In the genomic region with DNA sequence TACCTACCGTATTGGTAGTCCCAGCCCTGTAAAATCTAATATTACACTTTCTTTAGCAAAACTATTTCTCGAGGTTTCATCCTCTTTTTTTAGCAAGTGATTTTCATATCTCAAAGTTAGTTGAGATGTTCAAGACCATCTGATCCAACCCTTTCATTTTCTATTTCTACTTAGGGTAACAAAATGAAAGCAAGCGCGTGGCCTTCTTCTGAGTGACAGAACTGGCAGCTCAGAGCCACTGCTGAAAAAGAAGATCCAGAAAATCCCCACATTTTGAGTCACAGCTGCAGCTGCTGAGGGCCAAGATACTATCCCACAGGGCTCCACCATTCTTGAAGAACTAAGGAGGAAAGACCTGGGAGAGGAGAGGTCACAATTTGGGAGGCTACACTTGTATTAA, we compare ENCODE assay signal across 10 cellular contexts. TPM values are rescaled to one million over a fixed set of nuclear protein-coding genes. Genes with fewer than 3 reads are reported as not detected.
A peak's percentile ranks its signal among the peaks of the same experiment; 100 is the strongest.
DNase-seq lines count a peak whose midpoint lies in the region; ATAC-seq and FAIRE-seq lines count a peak whose summit lies in the region.
"Had no signal": no experiment of that assay in that cellular context is flagged by ENCODE, and none has a peak within 500 bp of the region (broad histone marks: within the 10 kb centered on the region; RNA-seq: fewer than 3 reads in every experiment).

No MANE protein-coding gene starts in this region.

- DNase-seq in CD8-positive, alpha-beta memory T cell, result no peak
- DNase-seq in small intestine, result no peak
- no peak for DNase-seq in HT-29 (ENCODE audit: low spot score)
- no peak for DNase-seq in C1 segment of cervical spinal cord (lab: John Stamatoyannopoulos, UW)
- DNase-seq in mucosa of gallbladder (ENCODE audit: low spot score), result no peak
- DNase-seq: anterior cingulate cortex had no signal

- no peak overlapping the region for H3K4me3 ChIP-seq in CD8-positive, alpha-beta memory T cell (ENCODE audit: low read length)
- no peak overlapping the region for H3K4me3 ChIP-seq in small intestine (ENCODE audit: low read depth in 1 of 2, low read length in 2 of 2)

- H3K4me1 Mint-ChIP-seq in CD8-positive, alpha-beta memory T cell, result peaks cover 36 to 48% (median 40%) of the 10 kb centered on the region in 3 donors

- CTCF ChIA-PET in CD8-positive, alpha-beta memory T cell (lab: Charles Lee), result interaction anchor here (1.2 to 1.9 kb wide), 2 partner anchors 29 to 30 kb away, joined by 3 to 13 read pairs; no protein-coding TSS in a partner anchor

- H3K27ac ChIP-seq in CD8-positive, alpha-beta memory T cell (ENCODE audit: low read depth, low read length), result no peak overlapping the region
- H3K27ac ChIP-seq in small intestine (ENCODE audit: low read depth in 1 of 2, low read length in 1 of 2), result peak overlapping the region in 1 of 2 donors; percentile 21

- H3K27ac Mint-ChIP-seq in CD8-positive, alpha-beta memory T cell, result peak overlapping the region in 5 of 8 donors; percentile 19 to 68 (median 41)

- H3K9me3 ChIP-seq in CD8-positive, alpha-beta memory T cell (ENCODE audit: low read length), result no peaks in the 10 kb centered on the region
- H3K9me3 ChIP-seq in small intestine (ENCODE audit: control insufficient read depth, low read depth), result no peaks in the 10 kb centered on the region

- no peaks in the 10 kb centered on the region for H3K27me3 ChIP-seq in CD8-positive, alpha-beta memory T cell (ENCODE audit: insufficient read depth, low read length, poor library complexity, severe bottlenecking)
- H3K27me3 ChIP-seq in small intestine (ENCODE audit: control insufficient read depth in 2 of 2, insufficient read depth in 2 of 2, low read length in 2 of 2), result no peaks in the 10 kb centered on the region

- 76 to 87% (median 78%) methylated on average over 4 of the region's 4 CpGs for WGBS in small intestine, 3 donors

- H3K36me3 ChIP-seq in CD8-positive, alpha-beta memory T cell (ENCODE audit: insufficient read depth, low read length), result no peaks in the 10 kb centered on the region
- no peaks in the 10 kb centered on the region for H3K36me3 ChIP-seq in small intestine (ENCODE audit: control insufficient read depth in 2 of 2, insufficient read depth in 2 of 2, low read length in 2 of 2)

- H3K9me3 Mint-ChIP-seq in CD8-positive, alpha-beta memory T cell, result peaks cover 0 to 2% (median 0%) of the 10 kb centered on the region in 5 donors

- ATAC-seq in GM19025 (IDR thresholded peaks at IDR 0.05; ENCODE audit: low read depth, unreplicated experiment) (peak; percentile 91), HG02642 (IDR thresholded peaks at IDR 0.05; ENCODE audit: poor library complexity, unreplicated experiment) (peak; percentile 87), HG03520 (IDR thresholded peaks at IDR 0.05; ENCODE audit: unreplicated experiment) (peak; percentile 76)

- H3K4me1 ChIP-seq in CD8-positive, alpha-beta memory T cell (ENCODE audit: insufficient read depth, low read length), result peaks cover 36% of the 10 kb centered on the region
- no peaks in the 10 kb centered on the region for H3K4me1 ChIP-seq in small intestine (ENCODE audit: control insufficient read depth in 2 of 2, insufficient read depth in 1 of 2, low read depth in 1 of 2, low read length in 1 of 2)

- no peak for FAIRE-seq in small intestine (lab: Jason Lieb, UNC)
- FAIRE-seq: TTC549 had no signal

- peak overlapping the region in 6 of 7 donors; percentile 25 to 68 (median 54) for H3K4me3 Mint-ChIP-seq in CD8-positive, alpha-beta memory T cell

- POLR2A ChIA-PET in CD8-positive, alpha-beta memory T cell (lab: Charles Lee), result interaction anchor here (2.4 kb wide), 1 partner anchor 25 kb away, joined by 7 read pairs; a partner anchor contains a TSS

- peaks cover 0 to 2% of the 10 kb centered on the region in 2 donors for H3K27me3 Mint-ChIP-seq in CD8-positive, alpha-beta memory T cell

- peaks cover 0 to 10% (median 0%) of the 10 kb centered on the region in 3 donors for H3K36me3 Mint-ChIP-seq in CD8-positive, alpha-beta memory T cell

RNA-seq across cellular contexts. Expression of a gene that starts 24.8 kb away (rescaled TPM):
- total RNA-seq in CD8-positive, alpha-beta memory T cell, result 10 to 100 TPM; 43.8 TPM
- 51.5 TPM for polyA plus RNA-seq in CD8-positive, alpha-beta memory T cell
- polyA plus RNA-seq in small intestine, result 1 to 10 TPM; 6.2 to 8.5 (median 6.2) TPM
- total RNA-seq in HT-29 (2014; rRNA removed; shearing (Covaris generic)), result 15.9 and 19.1 TPM in 2 replicates
- 33.9 TPM for total RNA-seq in mucosa of gallbladder
